1 cellular context compared by ENCODE assay signal in genomic region chr17:8153957-8154607, GRCh38.
TF ChIP-seq lines count a peak whose summit lies in the region.

No MANE protein-coding gene starts in this region.

TF ChIP-seq in H1, 55 proteins besides CTCF, POLR2A, EP300 and RAD21 (continued from another document):
- TF ChIP-seq SIN3A (conservative IDR thresholded peaks at IDR 0.05 in 1 of 2, IDR thresholded peaks at IDR 0.05 in 1 of 2; ENCODE audit: low read depth in 1 of 2, low read length in 2 of 2) = peak; percentile 13 to 86; a peak in 3 of 4 replicates
- peak; percentile 86 for TF ChIP-seq EGR1 (IDR thresholded peaks at IDR 0.05; ENCODE audit: borderline replicate concordance, low read depth, low read length)
- TF ChIP-seq POU5F1 (IDR thresholded peaks at IDR 0.05; ENCODE audit: low read depth, low read length) = no peak
- 0 out of 4 replicates have a peak, but pooled peaks of 1 of the 2 experiments have one; percentile 28 for TF ChIP-seq HDAC2 (IDR thresholded peaks at IDR 0.05; ENCODE audit: borderline replicate concordance in 1 of 2, low read depth in 2 of 2, low read length in 2 of 2)
- TF ChIP-seq ATF3 (IDR thresholded peaks at IDR 0.05; ENCODE audit: insufficient read depth, low read depth, low read length) = no peak
- TF ChIP-seq NANOG (IDR thresholded peaks at IDR 0.05; ENCODE audit: insufficient read depth, low read depth, low read length, poor library complexity, severe bottlenecking) = no peak
- TF ChIP-seq SAP30 (IDR thresholded peaks at IDR 0.05; ENCODE audit: insufficient read depth, insufficient replicate concordance, low read length) = peak; percentile 36
- TF ChIP-seq ZNF274 (IDR thresholded peaks at IDR 0.05; ENCODE audit: borderline replicate concordance, extremely low read depth, low read length) = no peak
- TF ChIP-seq CREB1 (IDR thresholded peaks at IDR 0.05) = peak; percentile 94
- TF ChIP-seq YY1 (IDR thresholded peaks at IDR 0.05; ENCODE audit: low read depth, low read length) = peak; percentile 75; the same call in 1 of the 2 replicates
- TF ChIP-seq CBX8 (IDR thresholded peaks at IDR 0.05; ENCODE audit: borderline replicate concordance, low read depth, low read length) = no peak
- peak; percentile 98 for TF ChIP-seq TEAD4 (IDR thresholded peaks at IDR 0.05; ENCODE audit: low read depth, low read length)
- no peak for TF ChIP-seq TCF12 (IDR thresholded peaks at IDR 0.05; ENCODE audit: low read depth, low read length)
- TF ChIP-seq RXRA (IDR thresholded peaks at IDR 0.05; ENCODE audit: insufficient read depth, low read depth, low read length) = no peak
- TF ChIP-seq KDM5A (IDR thresholded peaks at IDR 0.05; ENCODE audit: low read length) = no peak
- TF ChIP-seq, protein P1, sequence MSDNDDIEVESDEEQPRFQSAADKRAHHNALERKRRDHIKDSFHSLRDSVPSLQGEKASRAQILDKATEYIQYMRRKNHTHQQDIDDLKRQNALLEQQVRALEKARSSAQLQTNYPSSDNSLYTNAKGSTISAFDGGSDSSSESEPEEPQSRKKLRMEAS (IDR thresholded peaks at IDR 0.05) = peak; percentile 49
- TF ChIP-seq, protein P2, sequence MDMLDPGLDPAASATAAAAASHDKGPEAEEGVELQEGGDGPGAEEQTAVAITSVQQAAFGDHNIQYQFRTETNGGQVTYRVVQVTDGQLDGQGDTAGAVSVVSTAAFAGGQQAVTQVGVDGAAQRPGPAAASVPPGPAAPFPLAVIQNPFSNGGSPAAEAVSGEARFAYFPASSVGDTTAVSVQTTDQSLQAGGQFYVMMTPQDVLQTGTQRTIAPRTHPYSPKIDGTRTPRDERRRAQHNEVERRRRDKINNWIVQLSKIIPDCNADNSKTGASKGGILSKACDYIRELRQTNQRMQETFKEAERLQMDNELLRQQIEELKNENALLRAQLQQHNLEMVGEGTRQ (IDR thresholded peaks at IDR 0.05; ENCODE audit: low read length) = no peak
- TF ChIP-seq BACH1 (IDR thresholded peaks at IDR 0.05; ENCODE audit: low read length) = no peak
- peak; percentile 59; the same call in 1 of the 2 replicates for TF ChIP-seq ATF2 (IDR thresholded peaks at IDR 0.05; ENCODE audit: low read length)
- peak; percentile 91 for TF ChIP-seq POLR2AphosphoS5 (IDR thresholded peaks at IDR 0.05; ENCODE audit: low read depth, low read length)
- TF ChIP-seq NRF1 (IDR thresholded peaks at IDR 0.05; ENCODE audit: low read depth, low read length) = no peak
- no peak for TF ChIP-seq SP2 (IDR thresholded peaks at IDR 0.05; ENCODE audit: low read length)
- TF ChIP-seq JUND (IDR thresholded peaks at IDR 0.05; ENCODE audit: low read length) = peak; percentile 40; the same call in 1 of the 2 replicates
- no peak for TF ChIP-seq JUN (IDR thresholded peaks at IDR 0.05; ENCODE audit: low read depth, low read length)
- peak; percentile 80 for TF ChIP-seq TAF1 (IDR thresholded peaks at IDR 0.05; ENCODE audit: low read depth, low read length)
- peak; percentile 32 for TF ChIP-seq KDM4A (IDR thresholded peaks at IDR 0.05; ENCODE audit: low read depth, low read length, severe bottlenecking)
- peak; percentile 73 for TF ChIP-seq ASH2L (IDR thresholded peaks at IDR 0.05; ENCODE audit: low read length)
- TF ChIP-seq RFX5 (IDR thresholded peaks at IDR 0.05; ENCODE audit: borderline replicate concordance, low read depth, low read length) = peak; percentile 38; the same call in 1 of the 2 replicates
- 0 out of 2 replicates have a peak, but pooled peaks have one; percentile 36 for TF ChIP-seq PHF8 (conservative IDR thresholded peaks at IDR 0.05; ENCODE audit: low read depth, low read length)
- TF ChIP-seq GTF2F1 (IDR thresholded peaks at IDR 0.05; ENCODE audit: borderline replicate concordance, low read depth, low read length) = no peak
- TF ChIP-seq E2F6 (IDR thresholded peaks at IDR 0.05) = peak; percentile 32; the same call in 1 of the 2 replicates
- TF ChIP-seq RNF2 (IDR thresholded peaks at IDR 0.05; ENCODE audit: borderline replicate concordance, low read depth, low read length, missing control alignments, poor library complexity, severe bottlenecking) = no peak
- peak; percentile 75 for TF ChIP-seq TBP (IDR thresholded peaks at IDR 0.05; ENCODE audit: low read depth, low read length)
- peak; percentile 81; the same call in 1 of the 2 replicates for TF ChIP-seq SP1 (IDR thresholded peaks at IDR 0.05; ENCODE audit: low read depth, low read length)
- peak; percentile 74; the same call in 1 of the 2 replicates for TF ChIP-seq RBBP5 (IDR thresholded peaks at IDR 0.05; ENCODE audit: borderline replicate concordance, low read depth, low read length)
- TF ChIP-seq HDAC6 (IDR thresholded peaks at IDR 0.05; ENCODE audit: low read depth, low read length) = no peak
- no peak for TF ChIP-seq TAF7 (optimal IDR thresholded peaks at IDR 0.05; ENCODE audit: borderline replicate concordance, low read depth, low read length)
